In the genomic region with DNA sequence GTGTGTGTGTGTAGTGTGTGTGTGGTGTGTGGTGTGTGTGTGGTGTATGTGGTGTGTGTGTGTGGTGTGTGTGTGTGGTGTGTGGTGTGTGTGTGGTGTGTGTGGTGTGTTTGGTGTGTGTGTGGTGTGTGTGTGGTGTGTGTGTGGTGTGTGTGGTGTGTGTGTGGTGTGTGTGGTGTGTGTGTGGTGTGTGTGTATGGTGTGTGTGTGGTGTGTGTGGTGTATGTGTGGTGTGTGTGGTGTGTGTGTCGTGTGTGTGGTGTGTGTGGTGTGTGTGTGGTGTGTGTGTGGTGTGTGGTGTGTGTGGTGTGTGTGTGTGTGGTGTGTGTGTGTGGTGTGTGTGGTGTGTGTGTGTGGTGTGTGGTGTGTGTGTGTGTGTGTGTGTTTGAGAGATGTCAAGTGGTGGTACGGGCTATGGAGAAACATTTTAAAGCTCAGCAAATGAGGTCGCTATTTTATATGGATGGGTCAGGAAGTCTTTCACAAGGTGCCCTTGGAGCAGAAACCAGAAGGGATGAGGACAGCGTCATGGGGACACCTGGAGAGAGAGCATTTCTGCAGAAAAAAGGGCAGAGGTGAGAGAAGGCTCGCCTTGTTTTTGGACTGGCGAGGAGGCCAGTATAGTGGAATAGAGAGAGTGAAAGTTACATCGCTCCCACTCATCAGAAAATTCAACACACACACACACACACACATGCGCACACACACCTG, we compare ENCODE assay signal across 1 cellular context.
TF ChIP-seq lines count a peak whose summit lies in the region.
"Not testable (repeated sequence)": the region's sequence is repeated elsewhere in the genome, so short reads cannot be mapped to it uniquely, and the experiment has no call there.

No MANE protein-coding gene starts in this region.

TF ChIP-seq in K562, 482 proteins besides CTCF, POLR2A, EP300 and RAD21:
- TF ChIP-seq ESRRA (IDR thresholded peaks at IDR 0.05; ENCODE audit: borderline replicate concordance, low read depth) (peak; percentile 81), ATF1 (tag; IDR thresholded peaks at IDR 0.05) (peak; percentile 25; the same call in 1 of the 2 replicates), ADNP (tag; IDR thresholded peaks at IDR 0.05) (peak; percentile 54), CBX1 (IDR thresholded peaks at IDR 0.05; ENCODE audit: low read depth) (0 out of 2 replicates have a peak, but pooled peaks have one; percentile 15), MTA1 (IDR thresholded peaks at IDR 0.05; ENCODE audit: borderline replicate concordance) (peak; percentile 30; the same call in 1 of the 2 replicates), ZEB2 (IDR thresholded peaks at IDR 0.05) (0 out of 2 replicates have a peak, but pooled peaks have one; percentile 54)
- TF ChIP-seq ATF1 (CRISPR knock-in tag; IDR thresholded peaks at IDR 0.05): not testable (repeated sequence)
